In genomic region chr1:68256824-68257223, GRCh38 we compare ENCODE assay signal across 1 cellular context. TPM values are rescaled to one million over a fixed set of nuclear protein-coding genes. Genes with fewer than 3 reads are reported as not detected.
"Had no signal": no experiment of that assay in that cellular context is flagged by ENCODE, and none has a peak within 500 bp of the region (broad histone marks: within the 10 kb centered on the region; RNA-seq: fewer than 3 reads in every experiment).

No MANE protein-coding gene starts in this region.

RNA-seq across cellular contexts. Expression of gene WLS, which starts 24.5 kb away (rescaled TPM):
- total RNA-seq: naive thymus-derived CD8-positive, alpha-beta T cell had no signal
- polyA plus RNA-seq: naive thymus-derived CD8-positive, alpha-beta T cell had no signal
